Comparison of ENCODE assay signal across 1 cellular context in genomic region chr19:11535792-11536595, GRCh38.
A peak's percentile ranks its signal among the peaks of the same experiment; 100 is the strongest.
TF ChIP-seq lines count a peak whose summit lies in the region.

No MANE protein-coding gene starts in this region.

TF ChIP-seq in HepG2, 621 proteins besides CTCF, POLR2A, EP300 and RAD21 (continued from another document and continues in another):
- TF ChIP-seq, protein P1, sequence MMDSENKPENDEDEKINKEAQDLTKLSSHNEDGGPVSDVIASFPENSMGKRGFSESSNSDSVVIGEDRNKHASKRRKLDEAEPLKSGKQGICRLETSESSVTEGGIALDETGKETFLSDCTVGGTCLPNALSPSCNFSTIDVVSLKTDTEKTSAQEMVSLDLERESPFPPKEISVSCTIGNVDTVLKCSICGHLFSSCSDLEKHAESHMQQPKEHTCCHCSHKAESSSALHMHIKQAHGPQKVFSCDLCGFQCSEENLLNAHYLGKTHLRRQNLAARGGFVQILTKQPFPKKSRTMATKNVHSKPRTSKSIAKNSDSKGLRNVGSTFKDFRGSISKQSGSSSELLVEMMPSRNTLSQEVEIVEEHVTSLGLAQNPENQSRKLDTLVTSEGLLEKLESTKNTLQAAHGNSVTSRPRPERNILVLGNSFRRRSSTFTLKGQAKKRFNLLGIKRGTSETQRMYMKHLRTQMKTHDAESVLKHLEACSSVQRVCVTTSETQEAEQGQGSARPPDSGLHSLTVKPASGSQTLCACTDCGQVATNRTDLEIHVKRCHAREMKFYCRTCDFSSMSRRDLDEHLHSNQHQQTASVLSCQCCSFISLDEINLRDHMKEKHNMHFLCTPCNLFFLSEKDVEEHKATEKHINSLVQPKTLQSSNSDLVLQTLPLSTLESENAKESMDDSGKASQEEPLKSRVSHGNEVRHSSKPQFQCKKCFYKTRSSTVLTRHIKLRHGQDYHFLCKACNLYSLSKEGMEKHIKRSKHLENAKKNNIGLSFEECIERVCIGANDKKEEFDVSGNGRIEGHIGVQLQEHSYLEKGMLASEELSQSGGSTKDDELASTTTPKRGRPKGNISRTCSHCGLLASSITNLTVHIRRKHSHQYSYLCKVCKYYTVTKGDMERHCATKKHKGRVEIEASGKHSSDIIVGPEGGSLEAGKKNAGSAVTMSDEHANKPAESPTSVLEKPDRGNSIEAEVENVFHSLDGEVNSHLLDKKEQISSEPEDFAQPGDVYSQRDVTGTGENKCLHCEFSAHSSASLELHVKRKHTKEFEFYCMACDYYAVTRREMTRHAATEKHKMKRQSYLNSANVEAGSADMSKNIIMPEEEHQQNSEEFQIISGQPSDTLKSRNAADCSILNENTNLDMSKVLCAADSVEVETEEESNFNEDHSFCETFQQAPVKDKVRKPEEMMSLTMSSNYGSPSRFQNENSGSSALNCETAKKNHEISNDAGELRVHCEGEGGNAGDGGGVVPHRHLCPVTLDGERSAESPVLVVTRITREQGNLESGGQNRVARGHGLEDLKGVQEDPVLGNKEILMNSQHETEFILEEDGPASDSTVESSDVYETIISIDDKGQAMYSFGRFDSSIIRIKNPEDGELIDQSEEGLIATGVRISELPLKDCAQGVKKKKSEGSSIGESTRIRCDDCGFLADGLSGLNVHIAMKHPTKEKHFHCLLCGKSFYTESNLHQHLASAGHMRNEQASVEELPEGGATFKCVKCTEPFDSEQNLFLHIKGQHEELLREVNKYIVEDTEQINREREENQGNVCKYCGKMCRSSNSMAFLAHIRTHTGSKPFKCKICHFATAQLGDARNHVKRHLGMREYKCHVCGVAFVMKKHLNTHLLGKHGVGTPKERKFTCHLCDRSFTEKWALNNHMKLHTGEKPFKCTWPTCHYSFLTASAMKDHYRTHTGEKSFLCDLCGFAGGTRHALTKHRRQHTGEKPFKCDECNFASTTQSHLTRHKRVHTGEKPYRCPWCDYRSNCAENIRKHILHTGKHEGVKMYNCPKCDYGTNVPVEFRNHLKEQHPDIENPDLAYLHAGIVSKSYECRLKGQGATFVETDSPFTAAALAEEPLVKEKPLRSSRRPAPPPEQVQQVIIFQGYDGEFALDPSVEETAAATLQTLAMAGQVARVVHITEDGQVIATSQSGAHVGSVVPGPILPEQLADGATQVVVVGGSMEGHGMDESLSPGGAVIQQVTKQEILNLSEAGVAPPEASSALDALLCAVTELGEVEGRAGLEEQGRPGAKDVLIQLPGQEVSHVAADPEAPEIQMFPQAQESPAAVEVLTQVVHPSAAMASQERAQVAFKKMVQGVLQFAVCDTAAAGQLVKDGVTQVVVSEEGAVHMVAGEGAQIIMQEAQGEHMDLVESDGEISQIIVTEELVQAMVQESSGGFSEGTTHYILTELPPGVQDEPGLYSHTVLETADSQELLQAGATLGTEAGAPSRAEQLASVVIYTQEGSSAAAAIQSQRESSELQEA (CRISPR knock-in tag; IDR thresholded peaks at IDR 0.05; ENCODE audit: not compliant biosample characterization) = no peak
- TF ChIP-seq ZBTB14 (CRISPR knock-in tag; IDR thresholded peaks at IDR 0.05) (no peak), FOSL1 (CRISPR knock-in tag; IDR thresholded peaks at IDR 0.05; ENCODE audit: borderline replicate concordance) (peak; percentile 76; the same call in 1 of the 2 replicates), NFKB2 (CRISPR knock-in tag; IDR thresholded peaks at IDR 0.05; ENCODE audit: borderline replicate concordance) (peak; percentile 70; the same call in 1 of the 2 replicates), ELF1 (CRISPR knock-in tag; IDR thresholded peaks at IDR 0.05) (no peak), ZNF891 (CRISPR knock-in tag; IDR thresholded peaks at IDR 0.05) (no peak), ZNF672 (CRISPR knock-in tag; IDR thresholded peaks at IDR 0.05) (no peak), BRD4 (CRISPR knock-in tag; IDR thresholded peaks at IDR 0.05) (no peak), CREM (IDR thresholded peaks at IDR 0.05) (no peak; the same call in 1 of the 2 replicates), CREM (CRISPR knock-in tag; IDR thresholded peaks at IDR 0.05) (no peak), ZNF367 (CRISPR knock-in tag; IDR thresholded peaks at IDR 0.05; ENCODE audit: borderline replicate concordance) (no peak), SRF (IDR thresholded peaks at IDR 0.05; ENCODE audit: low read depth, low read length) (peak; percentile 61; the same call in 1 of the 2 replicates), MAZ (IDR thresholded peaks at IDR 0.05; ENCODE audit: borderline replicate concordance, low read depth, low read length) (peak; percentile 87; the same call in 1 of the 2 replicates), MAZ (CRISPR knock-in tag; IDR thresholded peaks at IDR 0.05; ENCODE audit: low read depth) (peak; percentile 80), ZFAT (CRISPR knock-in tag; conservative IDR thresholded peaks at IDR 0.05) (no peak), PRPF4 (IDR thresholded peaks at IDR 0.05; ENCODE audit: low read depth, low read length, poor library complexity, severe bottlenecking) (no peak), ZFP62 (CRISPR knock-in tag; IDR thresholded peaks at IDR 0.05) (no peak), CREB1 (IDR thresholded peaks at IDR 0.05) (peak; percentile 99), CREB1 (CRISPR knock-in tag; IDR thresholded peaks at IDR 0.05) (peak; percentile 75), ZNF543 (CRISPR knock-in tag; IDR thresholded peaks at IDR 0.05) (no peak), ZBTB1 (CRISPR knock-in tag; IDR thresholded peaks at IDR 0.05; ENCODE audit: borderline replicate concordance) (no peak), ZNF3 (CRISPR knock-in tag; IDR thresholded peaks at IDR 0.05) (no peak), NR2F2 (IDR thresholded peaks at IDR 0.05; ENCODE audit: borderline replicate concordance, low read depth) (no peak), ZNF382 (CRISPR knock-in tag; IDR thresholded peaks at IDR 0.05; ENCODE audit: borderline replicate concordance) (no peak), TBX2 (CRISPR knock-in tag; IDR thresholded peaks at IDR 0.05; ENCODE audit: borderline replicate concordance) (no peak), ZNF792 (CRISPR knock-in tag; IDR thresholded peaks at IDR 0.05) (no peak), ZNF644 (CRISPR knock-in tag; IDR thresholded peaks at IDR 0.05; ENCODE audit: low read depth) (no peak), XBP1 (CRISPR knock-in tag; IDR thresholded peaks at IDR 0.05) (no peak), ZNF430 (CRISPR knock-in tag; IDR thresholded peaks at IDR 0.05) (no peak), TIGD3 (CRISPR knock-in tag; IDR thresholded peaks at IDR 0.05; ENCODE audit: borderline replicate concordance) (0 out of 2 replicates have a peak, but pooled peaks have one; percentile 39), SMARCC2 (IDR thresholded peaks at IDR 0.05) (0 out of 2 replicates have a peak, but pooled peaks have one; percentile 24), ZBTB33 (CRISPR knock-in tag; IDR thresholded peaks at IDR 0.05) (no peak), HIC2 (CRISPR knock-in tag; IDR thresholded peaks at IDR 0.05; ENCODE audit: low read depth) (no peak), ESRRA (CRISPR knock-in tag; IDR thresholded peaks at IDR 0.05; ENCODE audit: low read depth) (no peak), DDIT3 (CRISPR knock-in tag; IDR thresholded peaks at IDR 0.05) (no peak), XRCC5 (optimal IDR thresholded peaks at IDR 0.05; ENCODE audit: low read length) (peak; percentile 93), MEIS1 (CRISPR knock-in tag; IDR thresholded peaks at IDR 0.05; ENCODE audit: borderline replicate concordance) (no peak), MIXL1 (CRISPR knock-in tag; IDR thresholded peaks at IDR 0.05) (no peak), GZF1 (CRISPR knock-in tag; IDR thresholded peaks at IDR 0.05) (no peak)
- TF ChIP-seq, protein P2, sequence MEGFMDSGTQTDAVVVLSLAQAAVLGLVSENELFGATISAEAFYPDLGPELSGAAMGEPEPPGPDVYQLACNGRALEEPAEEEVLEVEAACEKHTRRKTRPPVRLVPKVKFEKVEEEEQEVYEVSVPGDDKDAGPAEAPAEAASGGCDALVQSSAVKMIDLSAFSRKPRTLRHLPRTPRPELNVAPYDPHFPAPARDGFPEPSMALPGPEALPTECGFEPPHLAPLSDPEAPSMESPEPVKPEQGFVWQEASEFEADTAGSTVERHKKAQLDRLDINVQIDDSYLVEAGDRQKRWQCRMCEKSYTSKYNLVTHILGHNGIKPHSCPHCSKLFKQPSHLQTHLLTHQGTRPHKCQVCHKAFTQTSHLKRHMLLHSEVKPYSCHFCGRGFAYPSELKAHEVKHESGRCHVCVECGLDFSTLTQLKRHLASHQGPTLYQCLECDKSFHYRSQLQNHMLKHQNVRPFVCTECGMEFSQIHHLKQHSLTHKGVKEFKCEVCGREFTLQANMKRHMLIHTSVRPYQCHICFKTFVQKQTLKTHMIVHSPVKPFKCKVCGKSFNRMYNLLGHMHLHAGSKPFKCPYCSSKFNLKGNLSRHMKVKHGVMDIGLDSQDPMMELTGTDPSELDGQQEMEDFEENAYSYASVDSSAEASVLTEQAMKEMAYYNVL (CRISPR knock-in tag; IDR thresholded peaks at IDR 0.05; ENCODE audit: borderline replicate concordance) = no peak
- TF ChIP-seq, protein P3, sequence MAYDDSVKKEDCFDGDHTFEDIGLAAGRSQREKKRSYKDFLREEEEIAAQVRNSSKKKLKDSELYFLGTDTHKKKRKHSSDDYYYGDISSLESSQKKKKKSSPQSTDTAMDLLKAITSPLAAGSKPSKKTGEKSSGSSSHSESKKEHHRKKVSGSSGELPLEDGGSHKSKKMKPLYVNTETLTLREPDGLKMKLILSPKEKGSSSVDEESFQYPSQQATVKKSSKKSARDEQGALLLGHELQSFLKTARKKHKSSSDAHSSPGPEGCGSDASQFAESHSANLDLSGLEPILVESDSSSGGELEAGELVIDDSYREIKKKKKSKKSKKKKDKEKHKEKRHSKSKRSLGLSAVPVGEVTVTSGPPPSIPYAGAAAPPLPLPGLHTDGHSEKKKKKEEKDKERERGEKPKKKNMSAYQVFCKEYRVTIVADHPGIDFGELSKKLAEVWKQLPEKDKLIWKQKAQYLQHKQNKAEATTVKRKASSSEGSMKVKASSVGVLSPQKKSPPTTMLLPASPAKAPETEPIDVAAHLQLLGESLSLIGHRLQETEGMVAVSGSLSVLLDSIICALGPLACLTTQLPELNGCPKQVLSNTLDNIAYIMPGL (CRISPR knock-in tag; IDR thresholded peaks at IDR 0.05; ENCODE audit: borderline replicate concordance in 1 of 2, low read depth in 1 of 2) = peak; percentile 30 to 77; a peak in 2 of 4 replicates
- TF ChIP-seq, protein P4, sequence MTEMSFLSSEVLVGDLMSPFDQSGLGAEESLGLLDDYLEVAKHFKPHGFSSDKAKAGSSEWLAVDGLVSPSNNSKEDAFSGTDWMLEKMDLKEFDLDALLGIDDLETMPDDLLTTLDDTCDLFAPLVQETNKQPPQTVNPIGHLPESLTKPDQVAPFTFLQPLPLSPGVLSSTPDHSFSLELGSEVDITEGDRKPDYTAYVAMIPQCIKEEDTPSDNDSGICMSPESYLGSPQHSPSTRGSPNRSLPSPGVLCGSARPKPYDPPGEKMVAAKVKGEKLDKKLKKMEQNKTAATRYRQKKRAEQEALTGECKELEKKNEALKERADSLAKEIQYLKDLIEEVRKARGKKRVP (CRISPR knock-in tag; IDR thresholded peaks at IDR 0.05) = no peak
- TF ChIP-seq, protein P5, sequence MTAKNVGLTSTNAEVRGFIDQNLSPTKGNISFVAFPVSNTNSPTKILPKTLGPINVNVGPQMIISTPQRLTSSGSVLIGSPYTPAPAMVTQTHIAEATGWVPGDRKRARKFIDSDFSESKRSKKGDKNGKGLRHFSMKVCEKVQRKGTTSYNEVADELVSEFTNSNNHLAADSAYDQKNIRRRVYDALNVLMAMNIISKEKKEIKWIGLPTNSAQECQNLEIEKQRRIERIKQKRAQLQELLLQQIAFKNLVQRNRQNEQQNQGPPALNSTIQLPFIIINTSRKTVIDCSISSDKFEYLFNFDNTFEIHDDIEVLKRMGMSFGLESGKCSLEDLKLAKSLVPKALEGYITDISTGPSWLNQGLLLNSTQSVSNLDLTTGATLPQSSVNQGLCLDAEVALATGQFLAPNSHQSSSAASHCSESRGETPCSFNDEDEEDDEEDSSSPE (CRISPR knock-in tag; IDR thresholded peaks at IDR 0.05) = peak; percentile 35; the same call in 1 of the 2 replicates
